21 cellular contexts compared by ENCODE assay signal in genomic region chr15:34297059-34297458, GRCh38. TPM values are rescaled to one million over a fixed set of nuclear protein-coding genes. Genes with fewer than 3 reads are reported as not detected.
DNase-seq lines count a peak whose midpoint lies in the region; ATAC-seq and TF ChIP-seq lines count a peak whose summit lies in the region.
"Had no signal": no experiment of that assay in that cellular context is flagged by ENCODE, and none has a peak within 500 bp of the region (broad histone marks: within the 10 kb centered on the region; RNA-seq: fewer than 3 reads in every experiment).

No MANE protein-coding gene starts in this region.

- peaks cover 69% of the 10 kb centered on the region for H3K4me1 Mint-ChIP-seq in activated naive CD4-positive, alpha-beta T cell treated with anti-CD3 and anti-CD28 coated beads, Interleukin-2, amount 50 U/mL, for 24 hours
- H3K4me1 Mint-ChIP-seq in T-helper 17 cell: peaks cover 23% of the 10 kb centered on the region
- peaks cover 41% of the 10 kb centered on the region for H3K4me1 Mint-ChIP-seq in activated T-cell treated with anti-CD3 and anti-CD28 coated beads, Interleukin-2, amount 50 U/mL, for 4 hours (ENCODE audit: low read depth)
- H3K4me1 Mint-ChIP-seq in effector memory CD8-positive, alpha-beta T cell (ENCODE audit: low read depth in 2 of 2): peaks cover 4 to 17% of the 10 kb centered on the region in 2 donors

- peaks cover 2% of the 10 kb centered on the region for H3K36me3 ChIP-seq in thoracic aorta

- H3K4me3 Mint-ChIP-seq in activated naive CD4-positive, alpha-beta T cell treated with anti-CD3 and anti-CD28 coated beads, Interleukin-2, amount 50 U/mL, for 24 hours: no peak overlapping the region
- no peak overlapping the region for H3K4me3 Mint-ChIP-seq in T-helper 17 cell
- H3K4me3 Mint-ChIP-seq in activated T-cell treated with anti-CD3 and anti-CD28 coated beads, Interleukin-2, amount 50 U/mL, for 4 hours: no peak overlapping the region
- H3K4me3 Mint-ChIP-seq in effector memory CD8-positive, alpha-beta T cell: no peak overlapping the region
- H3K4me3 Mint-ChIP-seq: stimulated activated effector memory CD8-positive, alpha-beta T cell treated with anti-CD3 and anti-CD28 coated beads, Interleukin-12 subunit alpha, Interleukin-12 subunit beta, amount 100 ng/mL, for 72 hours; type B pancreatic cell had no signal

- peak overlapping the region; percentile 46 for H3K4me3 ChIP-seq in thoracic aorta
- H3K4me3 ChIP-seq: Peyer's patch had no signal

- H3K36me3 Mint-ChIP-seq in activated naive CD4-positive, alpha-beta T cell treated with anti-CD3 and anti-CD28 coated beads, Interleukin-2, amount 50 U/mL, for 24 hours: peaks cover 16% of the 10 kb centered on the region
- H3K36me3 Mint-ChIP-seq in T-helper 17 cell (ENCODE audit: low read depth): peaks cover 8% of the 10 kb centered on the region
- peaks cover 27% of the 10 kb centered on the region for H3K36me3 Mint-ChIP-seq in activated T-cell treated with anti-CD3 and anti-CD28 coated beads, Interleukin-2, amount 50 U/mL, for 4 hours (ENCODE audit: insufficient read depth)
- H3K36me3 Mint-ChIP-seq in effector memory CD8-positive, alpha-beta T cell (ENCODE audit: insufficient read depth): no peaks in the 10 kb centered on the region
- H3K36me3 Mint-ChIP-seq: stimulated activated effector memory CD8-positive, alpha-beta T cell treated with anti-CD3 and anti-CD28 coated beads, Interleukin-12 subunit alpha, Interleukin-12 subunit beta, amount 100 ng/mL, for 72 hours; type B pancreatic cell had no signal

- H3K9me3 ChIP-seq in T-helper 17 cell (ENCODE audit: control insufficient read depth, low read length, poor library complexity, severe bottlenecking) (no peaks in the 10 kb centered on the region), thoracic aorta (no peaks in the 10 kb centered on the region)
- H3K9me3 ChIP-seq: Peyer's patch had no signal

- H3K27me3 ChIP-seq in thoracic aorta (replicated peaks; ENCODE audit: insufficient read depth): no peaks in the 10 kb centered on the region
- H3K27me3 ChIP-seq: Peyer's patch had no signal

- H3K27ac Mint-ChIP-seq in activated naive CD4-positive, alpha-beta T cell treated with anti-CD3 and anti-CD28 coated beads, Interleukin-2, amount 50 U/mL, for 24 hours: peak overlapping the region; percentile 26
- peak overlapping the region; percentile 49 for H3K27ac Mint-ChIP-seq in T-helper 17 cell
- no peak overlapping the region for H3K27ac Mint-ChIP-seq in effector memory CD8-positive, alpha-beta T cell
- H3K27ac Mint-ChIP-seq: stimulated activated effector memory CD8-positive, alpha-beta T cell treated with anti-CD3 and anti-CD28 coated beads, Interleukin-12 subunit alpha, Interleukin-12 subunit beta, amount 100 ng/mL, for 72 hours; type B pancreatic cell had no signal

- TF ChIP-seq CTCF in thoracic aorta (IDR thresholded peaks at IDR 0.05): no peak

- H3K9me3 Mint-ChIP-seq in activated naive CD4-positive, alpha-beta T cell treated with anti-CD3 and anti-CD28 coated beads, Interleukin-2, amount 50 U/mL, for 24 hours: no peaks in the 10 kb centered on the region
- H3K9me3 Mint-ChIP-seq in activated T-cell treated with anti-CD3 and anti-CD28 coated beads, Interleukin-2, amount 50 U/mL, for 4 hours: no peaks in the 10 kb centered on the region
- no peaks in the 10 kb centered on the region for H3K9me3 Mint-ChIP-seq in effector memory CD8-positive, alpha-beta T cell
- H3K9me3 Mint-ChIP-seq: stimulated activated effector memory CD8-positive, alpha-beta T cell treated with anti-CD3 and anti-CD28 coated beads, Interleukin-12 subunit alpha, Interleukin-12 subunit beta, amount 100 ng/mL, for 72 hours; type B pancreatic cell had no signal

- no peak for DNase-seq in activated naive CD4-positive, alpha-beta T cell (lab: John Stamatoyannopoulos, UW)
- DNase-seq in T-helper 17 cell: no peak
- peak; percentile 30 for DNase-seq in hepatic stellate cell (ENCODE audit: low spot score)
- DNase-seq in thoracic aorta (ENCODE audit: low spot score): no peak
- no peak for DNase-seq in activated T-cell treated with anti-CD3 and anti-CD28 coated beads, Interleukin-2, amount 50 U/mL, for 4 hours
- no peak for DNase-seq in DMS79 (lab: John Stamatoyannopoulos, UW)
- no peak for DNase-seq in effector memory CD8-positive, alpha-beta T cell
- DNase-seq: activated CD4-positive, alpha-beta T cell treated with anti-CD3 and anti-CD28 coated beads, Interleukin-2, amount 50 U/mL, for 1 hour; activated T-cell treated with anti-CD3 and anti-CD28 coated beads, Interleukin-2, amount 50 U/mL, for 48 hours; COR-L47; MV-4-11; NCI-H2029; NCI-H526; Peyer's patch; small intestine; SW 1271 had no signal

- no peaks in the 10 kb centered on the region for H3K27me3 Mint-ChIP-seq in activated naive CD4-positive, alpha-beta T cell treated with anti-CD3 and anti-CD28 coated beads, Interleukin-2, amount 50 U/mL, for 24 hours
- no peaks in the 10 kb centered on the region for H3K27me3 Mint-ChIP-seq in T-helper 17 cell
- H3K27me3 Mint-ChIP-seq in activated T-cell treated with anti-CD3 and anti-CD28 coated beads, Interleukin-2, amount 50 U/mL, for 4 hours (ENCODE audit: low read depth): no peaks in the 10 kb centered on the region
- no peaks in the 10 kb centered on the region for H3K27me3 Mint-ChIP-seq in effector memory CD8-positive, alpha-beta T cell
- H3K27me3 Mint-ChIP-seq: type B pancreatic cell had no signal

- ATAC-seq in T-helper 17 cell (no peak), thoracic aorta (ENCODE audit: insufficient number of reproducible peaks, low FRiP score, low read depth) (peak; percentile 71)
- ATAC-seq in activated T-cell treated with anti-CD3 and anti-CD28 coated beads, Interleukin-2, amount 50 U/mL, for 4 hours: no peak
- no peak for ATAC-seq in effector memory CD8-positive, alpha-beta T cell (replicated peaks)
- ATAC-seq: stimulated activated effector memory CD8-positive, alpha-beta T cell treated with anti-CD3 and anti-CD28 coated beads, Interleukin-12 subunit alpha, Interleukin-12 subunit beta, amount 100 ng/mL, for 72 hours had no signal

- peaks cover 21 to 40% of the 10 kb centered on the region in 2 donors for H3K4me1 ChIP-seq in thoracic aorta (ENCODE audit: control insufficient read depth in 1 of 2, low read depth in 2 of 2)
- H3K4me1 ChIP-seq: Peyer's patch had no signal

- peak overlapping the region; percentile 81 to 89 for H3K27ac ChIP-seq in thoracic aorta
- H3K27ac ChIP-seq: epithelial cell of prostate, Peyer's patch had no signal

RNA-seq across cellular contexts. Expression of gene SLC12A6, which starts 40.5 kb away (rescaled TPM):
- total RNA-seq in T-helper 17 cell (10 to 100 TPM; 57.9 to 69.2 TPM), thoracic aorta (10 to 100 TPM; 58.3 to 82.9 TPM)
- total RNA-seq in activated T-cell treated with anti-CD3 and anti-CD28 coated beads, Interleukin-2, amount 50 U/mL, for 4 hours: 10 to 100 TPM; 15.3 to 23.5 (median 22.8) TPM

RNA-seq across cellular contexts. Expression of gene NOP10, which starts 45.9 kb away (rescaled TPM):
- total RNA-seq in T-helper 17 cell: 10 to 100 TPM; 40.8 to 52.8 TPM
- total RNA-seq in thoracic aorta: 10 to 100 TPM; 28.9 to 88.8 TPM
- total RNA-seq in activated T-cell treated with anti-CD3 and anti-CD28 coated beads, Interleukin-2, amount 50 U/mL, for 4 hours: 100 to 1,000 TPM; 295 to 327 (median 327) TPM

RNA-seq across cellular contexts. Expression of gene NUTM1, which starts 46.1 kb away (rescaled TPM):
- total RNA-seq in T-helper 17 cell: not detected
- not detected for total RNA-seq in thoracic aorta
- total RNA-seq in activated T-cell treated with anti-CD3 and anti-CD28 coated beads, Interleukin-2, amount 50 U/mL, for 4 hours: not detected
- total RNA-seq: A172, Peyer's patch had no signal

Comparison
In these comparisons a context has a peak if more than half of its experiments do, and no peak if none do; other contexts are left out.
1. H3K27ac Mint-ChIP-seq: peak in activated naive CD4-positive, alpha-beta T cell treated with anti-CD3 and anti-CD28 coated beads, Interleukin-2, amount 50 U/mL, for 24 hours (single experiment) and T-helper 17 cell (single experiment); none in effector memory CD8-positive, alpha-beta T cell (0 of 2).